26 cellular contexts compared by ENCODE assay signal in the genomic region with DNA sequence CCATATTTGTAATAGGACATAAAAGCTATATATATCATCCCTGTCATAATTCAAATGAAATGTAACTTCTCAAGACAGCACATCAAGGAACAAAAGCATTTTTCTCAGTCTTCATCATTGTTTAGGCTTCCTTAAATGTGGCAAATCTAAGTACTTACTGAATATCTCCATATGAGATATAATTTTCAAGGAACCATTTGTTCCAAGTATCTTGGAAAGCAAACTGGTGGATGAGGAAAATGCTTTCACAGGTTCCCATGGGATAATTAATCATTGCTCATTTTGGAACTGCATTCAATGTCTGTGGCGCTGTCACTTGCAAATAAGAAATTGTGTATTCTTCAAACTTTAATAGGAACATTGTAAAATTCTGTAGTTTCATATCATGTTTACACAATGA. TPM values are rescaled to one million over a fixed set of nuclear protein-coding genes. Genes with fewer than 3 reads are reported as not detected.
"Had no signal": no experiment of that assay in that cellular context is flagged by ENCODE, and none has a peak within 500 bp of the region (broad histone marks: within the 10 kb centered on the region; RNA-seq: fewer than 3 reads in every experiment).

No MANE protein-coding gene starts in this region.

- H3K27me3 ChIP-seq: brain microvascular endothelial cell, cardiac muscle cell had no signal

- H3K27ac ChIP-seq: brain microvascular endothelial cell, cardiac muscle cell had no signal

- H3K4me3 ChIP-seq: cardiac muscle cell had no signal

- DNase-seq: activated CD4-positive, alpha-beta memory T cell treated with anti-CD3 and anti-CD28 coated beads, Interleukin-2, amount 10 ng/mL, durations not matched to agents 7 days and 5 days; activated CD4-positive, alpha-beta T cell treated with anti-CD3 and anti-CD28 coated beads, Interleukin-2, amount 50 U/mL, for 1 hour; activated CD4-positive, CD25-positive, alpha-beta regulatory T cell; activated gamma-delta T cell treated with Interleukin-2 at 50 U/mL for 16 hours; activated naive CD4-positive, alpha-beta T cell treated with anti-CD3 and anti-CD28 coated beads, Interleukin-2, amount 10 ng/mL, durations not matched to agents 7 days and 5 days; activated naive CD8-positive, alpha-beta T cell treated with anti-CD3 and anti-CD28 coated beads for 36 hours; activated T-cell treated with anti-CD3 and anti-CD28 coated beads for 4 hours; activated T-cell treated with anti-CD3 and anti-CD28 coated beads, Interleukin-2, amount 50 U/mL, for 72 hours; brain microvascular endothelial cell; IMR-90; Kasumi-1; KBM-7; NCI-H1092 treated with DMSO at 0.1 percent for 48 hours; NCI-H1417 treated with DMSO at 0.1 percent for 48 hours; NCI-H1694; NCI-H2029; NCI-H510A treated with DMSO at 0.1 percent for 48 hours; NCI-H69; NK-92 treated with Interleukin-12 subunit alpha and Interleukin-12 subunit beta, amount 100 ng/mL, for 24 hours; PC-3; SIG-M5; T-helper 17 cell; T1000 had no signal

- H3K36me3 ChIP-seq: brain microvascular endothelial cell, cardiac muscle cell had no signal

- ATAC-seq: activated T-cell treated with anti-CD3 and anti-CD28 coated beads, Interleukin-2, amount 50 U/mL, for 72 hours; PC-3; T-helper 17 cell had no signal

RNA-seq across cellular contexts. Expression of a gene that starts 52.6 kb away (rescaled TPM):
- total RNA-seq: activated CD4-positive, alpha-beta memory T cell treated with anti-CD3 and anti-CD28 coated beads, Interleukin-2, amount 10 ng/mL, durations not matched to agents 7 days and 5 days; activated CD8-positive, alpha-beta memory T cell treated with anti-CD3 and anti-CD28 coated beads for 36 hours; activated naive CD8-positive, alpha-beta T cell treated with anti-CD3 and anti-CD28 coated beads for 36 hours; activated T-cell treated with anti-CD3 and anti-CD28 coated beads, Interleukin-2, amount 50 U/mL, for 72 hours; activated T-helper 2 cell treated with anti-CD3 and anti-CD28 coated beads, Interferon-gamma antibody, Interleukin-2, Interleukin-4, amounts not matched to agents 10 μg/mL and 5 μg/mL and 100 μg/mL, durations not matched to agents 14 hours and 24 hours and 36 hours had no signal
